8 cellular contexts compared by ENCODE assay signal in the genomic region with DNA sequence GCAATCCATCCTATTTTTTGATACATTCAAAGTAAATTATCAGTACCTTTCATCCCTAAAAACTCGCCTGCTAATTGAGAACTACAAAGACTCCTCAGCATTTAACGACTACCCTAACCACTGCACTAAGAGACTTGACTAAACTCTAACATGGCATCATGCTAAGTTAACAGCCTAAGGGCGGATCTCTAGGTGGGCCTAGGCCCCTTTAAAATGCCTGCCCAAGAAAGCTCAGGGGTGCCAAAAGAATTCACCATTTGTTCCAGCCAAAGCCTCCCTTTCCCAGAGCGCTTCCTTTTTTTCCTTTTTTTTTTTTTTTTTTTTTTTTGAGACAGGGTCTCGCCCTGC.
DNase-seq lines count a peak whose midpoint lies in the region; ATAC-seq and TF ChIP-seq lines count a peak whose summit lies in the region.

No MANE protein-coding gene starts in this region.

- H3K9ac ChIP-seq in KMS-11, result peak overlapping the region; percentile 68; the same call in 1 of the 2 replicates

- no peaks in the 10 kb centered on the region for H3K79me2 ChIP-seq in KMS-11 (ENCODE audit: insufficient read depth, low read depth)

- H3K36me3 ChIP-seq in KMS-11 (ENCODE audit: insufficient read depth), result no peaks in the 10 kb centered on the region
- H3K36me3 ChIP-seq in muscle layer of duodenum (ENCODE audit: control insufficient read depth in 1 of 2, insufficient read depth in 2 of 2, low read length in 2 of 2), result peaks cover 7 to 8% of the 10 kb centered on the region in 2 donors

- peak overlapping the region; percentile 78 for H3K4me3 ChIP-seq in GM08714 (ENCODE audit: low read length)
- H3K4me3 ChIP-seq in KMS-11 (IDR thresholded peaks at IDR 0.05; ENCODE audit: insufficient read depth, low read depth, low read length), result peak overlapping the region; percentile 64
- peak overlapping the region; percentile 77 to 93 for H3K4me3 ChIP-seq in muscle layer of duodenum (ENCODE audit: low read depth in 1 of 2, low read length in 2 of 2)

- H3K4me2 ChIP-seq in KMS-11, result peak overlapping the region; percentile 63

- H2AFZ ChIP-seq in KMS-11 (ENCODE audit: low read depth), result peak overlapping the region; percentile 95

- H3K9me3 ChIP-seq in muscle layer of duodenum (ENCODE audit: control insufficient read depth in 1 of 2, low read length in 2 of 2), result no peaks in the 10 kb centered on the region

- TF ChIP-seq CTCF in KMS-11 (conservative IDR thresholded peaks at IDR 0.05; ENCODE audit: low read depth, low read length), result no peak

- ATAC-seq in GM19463 (IDR thresholded peaks at IDR 0.05; ENCODE audit: unreplicated experiment), result no peak
- ATAC-seq in HG03139 (IDR thresholded peaks at IDR 0.05; ENCODE audit: unreplicated experiment), result no peak
- no peak for ATAC-seq in GM21381 (IDR thresholded peaks at IDR 0.05; ENCODE audit: unreplicated experiment)

- H3K27me3 ChIP-seq in KMS-11 (ENCODE audit: insufficient read depth, low read depth), result no peaks in the 10 kb centered on the region
- no peaks in the 10 kb centered on the region for H3K27me3 ChIP-seq in muscle layer of duodenum (ENCODE audit: low read depth, low read length)

- no peak for DNase-seq in NCI-H226

- H4K20me1 ChIP-seq in KMS-11 (ENCODE audit: insufficient read depth), result no peaks in the 10 kb centered on the region

- H3K4me1 ChIP-seq in KMS-11 (ENCODE audit: low read depth, poor library complexity, severe bottlenecking) (peaks cover 9% of the 10 kb centered on the region), muscle layer of duodenum (ENCODE audit: control insufficient read depth in 1 of 2, insufficient read depth in 2 of 2, low read length in 2 of 2) (peaks cover 9 to 15% of the 10 kb centered on the region in 2 donors)

- H3K27ac ChIP-seq in KMS-11, result peak overlapping the region; percentile 67
- peak overlapping the region; percentile 62 for H3K27ac ChIP-seq in cingulate gyrus (ENCODE audit: low read depth, low read length)
- peak overlapping the region; percentile 76 for H3K27ac ChIP-seq in muscle layer of duodenum (ENCODE audit: low read length)
